ENCODE assay signal across 9 cellular contexts in the genomic region with DNA sequence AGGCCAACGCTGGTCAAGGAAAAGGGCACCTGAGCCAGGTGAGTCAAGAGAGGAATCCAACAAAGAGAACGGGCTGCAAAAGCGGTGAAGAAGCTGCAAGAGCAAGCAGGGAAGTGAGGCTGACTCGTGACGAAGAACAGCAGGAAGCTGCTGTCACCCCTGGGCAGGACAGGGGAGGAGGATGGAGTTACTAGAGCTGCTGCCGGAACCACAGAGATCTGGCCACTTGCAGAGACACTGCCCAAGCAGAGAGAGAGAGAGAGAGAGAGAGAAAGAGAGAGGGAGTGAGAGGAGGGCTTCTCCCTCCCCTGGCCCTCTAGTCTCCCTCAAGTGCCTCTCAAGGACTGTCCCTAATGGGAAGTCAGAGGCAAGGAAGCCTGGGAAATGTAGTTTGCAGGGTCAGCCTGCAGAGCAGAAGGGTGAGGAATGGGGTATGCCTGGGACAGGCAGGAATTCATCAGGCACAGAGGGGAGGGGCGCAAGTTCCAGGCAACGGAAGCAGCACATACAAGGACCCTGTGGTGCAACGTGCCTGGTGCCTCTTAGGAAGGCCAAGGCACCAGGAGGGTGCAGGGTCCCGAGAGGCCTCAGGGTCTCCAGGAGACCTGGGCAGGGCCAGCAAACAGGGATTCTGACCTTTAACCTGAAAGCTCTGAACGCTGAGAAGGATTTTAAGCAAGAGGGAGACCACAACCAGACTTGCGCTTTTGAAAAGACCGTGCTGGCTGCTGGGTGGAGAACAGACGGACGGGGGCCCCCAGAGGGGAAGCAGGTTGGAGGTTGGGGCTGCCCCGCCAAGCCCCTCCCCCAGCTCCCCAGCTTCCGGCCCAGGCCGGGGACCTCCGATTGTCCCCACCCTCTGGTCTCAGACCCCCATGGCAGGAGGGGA.
A peak's percentile ranks its signal among the peaks of the same experiment; 100 is the strongest.
DNase-seq lines count a peak whose midpoint lies in the region; ATAC-seq lines count a peak whose summit lies in the region.
"Had no signal": no experiment of that assay in that cellular context is flagged by ENCODE, and none has a peak within 500 bp of the region (broad histone marks: within the 10 kb centered on the region; RNA-seq: fewer than 3 reads in every experiment).

No MANE protein-coding gene starts in this region.

- peak overlapping the region; percentile 8 for H2AFZ ChIP-seq in neuron (ENCODE audit: low read depth, low read length)

- ATAC-seq in GM19463 (IDR thresholded peaks at IDR 0.05; ENCODE audit: unreplicated experiment) (no peak), GM19023 (IDR thresholded peaks at IDR 0.05; ENCODE audit: unreplicated experiment) (no peak)

- H3K4me1 ChIP-seq in neuron (ENCODE audit: insufficient read depth, low read length) = peaks cover 12% of the 10 kb centered on the region

- H3K9me3 ChIP-seq in neuron (ENCODE audit: low read length) = no peaks in the 10 kb centered on the region

- H3K36me3 ChIP-seq in neuron (ENCODE audit: insufficient read depth, low read length) = no peaks in the 10 kb centered on the region

- DNase-seq in ELR (ENCODE audit: low read depth) = peak; percentile 27
- DNase-seq in NOMO-1 (lab: John Stamatoyannopoulos, UW; ENCODE audit: unreplicated experiment in 2 of 2) = peak; percentile 58 to 73
- DNase-seq in ecto neural progenitor cell (ENCODE audit: low spot score) = peak; percentile 76
- DNase-seq in putamen (ENCODE audit: low spot score) = no peak
- DNase-seq in kidney glomerular epithelial cell (lab: John Stamatoyannopoulos, UW) = no peak

- H3K27me3 ChIP-seq in neuron (ENCODE audit: insufficient read depth, low read length) = no peaks in the 10 kb centered on the region

- no peak overlapping the region for H3K4me3 ChIP-seq in neuron (ENCODE audit: low read length)
- H3K4me3 ChIP-seq: SK-N-MC had no signal

Comparison
In these comparisons a context has a peak if more than half of its experiments do, and no peak if none do; other contexts are left out.
1. DNase-seq: peak in ELR (single experiment), NOMO-1 (2 of 2) and ecto neural progenitor cell (single experiment); none in putamen (single experiment) and kidney glomerular epithelial cell (single experiment).